Comparison of ENCODE assay signal across 16 cellular contexts in the genomic region with DNA sequence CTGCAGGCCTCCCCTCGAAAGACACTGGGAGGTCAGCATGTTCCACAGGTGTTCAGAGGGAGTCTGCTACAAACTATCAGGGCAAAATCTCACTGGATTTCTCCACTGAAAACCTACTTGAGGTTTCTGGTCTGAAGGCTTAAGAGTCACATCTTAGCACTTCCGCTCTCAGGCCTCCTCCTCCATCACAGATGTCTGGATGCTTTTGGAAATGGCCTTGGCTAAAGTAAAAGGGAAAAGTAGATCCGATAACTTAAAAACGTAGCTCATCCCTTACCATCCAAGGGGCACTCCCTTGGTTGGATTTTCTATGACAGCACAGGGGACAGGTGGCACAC. TPM values are rescaled to one million over a fixed set of nuclear protein-coding genes. Genes with fewer than 3 reads are reported as not detected.
DNase-seq lines count a peak whose midpoint lies in the region; ATAC-seq and TF ChIP-seq lines count a peak whose summit lies in the region.
"Had no signal": no experiment of that assay in that cellular context is flagged by ENCODE, and none has a peak within 500 bp of the region (broad histone marks: within the 10 kb centered on the region; RNA-seq: fewer than 3 reads in every experiment).

No MANE protein-coding gene starts in this region.

- in situ Hi-C loops in transverse colon (cut with MboI; ENCODE audit: low pct_ligation_motif_present in 1 of 4, low pct_unique_long_range_greater_than_20kb in 1 of 4, low sequenced_read_pairs in 3 of 4) (no loop called here), G401 (cut with HindIII; ENCODE audit: low sequenced_read_pairs) (no loop called here)

- H3K27ac ChIP-seq in right atrium auricular region (peak overlapping the region; percentile 14 to 60), mesenchymal stem cell (ENCODE audit: low read length, poor library complexity, severe bottlenecking) (no peak overlapping the region), transverse colon (peak overlapping the region in 3 of 4 donors; percentile 9 to 51 (median 20))

- TF ChIP-seq EP300 in transverse colon (IDR thresholded peaks at IDR 0.05; ENCODE audit: low read depth): no peak

- 100% methylated on average over 4 of the region's 4 CpGs for WGBS in mesenchymal stem cell
- WGBS in transverse colon (ENCODE audit: low coverage in 1 of 2), 2 donors: 83 to 89% methylated on average over 3 to 4 of the region's 4 CpGs

- H3K14ac ChIP-seq in mesenchymal stem cell (ENCODE audit: low read length in 2 of 2): no peak overlapping the region

- no peak overlapping the region for H3K4me2 ChIP-seq in mesenchymal stem cell (ENCODE audit: low read length, poor library complexity, severe bottlenecking)

- no peak overlapping the region for H2BK120ac ChIP-seq in mesenchymal stem cell (ENCODE audit: low read depth, low read length)

- H3K23ac ChIP-seq in mesenchymal stem cell (ENCODE audit: low read length in 2 of 2): no peak overlapping the region

- H2BK5ac ChIP-seq in mesenchymal stem cell (ENCODE audit: low read depth, low read length, poor library complexity, severe bottlenecking): no peak overlapping the region

- H3K4me1 ChIP-seq in right atrium auricular region (peaks cover 0 to 18% of the 10 kb centered on the region in 2 donors), mesenchymal stem cell (ENCODE audit: control insufficient read depth, insufficient read depth, low read depth, low read length) (peaks cover 3% of the 10 kb centered on the region), transverse colon (peaks cover 0 to 30% (median 16%) of the 10 kb centered on the region in 4 donors)

- peaks cover 5% of the 10 kb centered on the region for H3K79me1 ChIP-seq in mesenchymal stem cell (replicated peaks; ENCODE audit: low read length, poor library complexity, severe bottlenecking)

- no peak overlapping the region for H2BK15ac ChIP-seq in mesenchymal stem cell (ENCODE audit: low read depth, poor library complexity, severe bottlenecking)

- H3K9me3 ChIP-seq in right atrium auricular region (no peaks in the 10 kb centered on the region), mesenchymal stem cell (ENCODE audit: control insufficient read depth, low read length) (no peaks in the 10 kb centered on the region), transverse colon (no peaks in the 10 kb centered on the region)
- H3K9me3 ChIP-seq: upper lobe of right lung had no signal

- no peak for TF ChIP-seq POLR2A in transverse colon (IDR thresholded peaks at IDR 0.05)

- H3K27me3 Mint-ChIP-seq in activated T-helper 17 cell treated with anti-CD3 and anti-CD28 coated beads, Interleukin-2, amount 50 U/mL, for 72 hours: no peaks in the 10 kb centered on the region
- H3K27me3 Mint-ChIP-seq: naive thymus-derived CD4-positive, alpha-beta T cell had no signal

- peak overlapping the region; percentile 2 for H3K9ac ChIP-seq in mesenchymal stem cell (ENCODE audit: low read length)

- peaks cover 6% of the 10 kb centered on the region for H3K4me1 Mint-ChIP-seq in activated T-helper 17 cell treated with anti-CD3 and anti-CD28 coated beads, Interleukin-2, amount 50 U/mL, for 72 hours

- H3K36me3 ChIP-seq in right atrium auricular region: peaks cover 34% of the 10 kb centered on the region
- peaks cover 47 to 95% of the 10 kb centered on the region in 2 experiments for H3K36me3 ChIP-seq in mesenchymal stem cell (ENCODE audit: control insufficient read depth in 1 of 2, insufficient read depth in 2 of 2, low read depth in 1 of 2, low read length in 2 of 2)
- H3K36me3 ChIP-seq in transverse colon: peaks cover 0 to 47% (median 16%) of the 10 kb centered on the region in 4 donors

- no peak overlapping the region for H2AFZ ChIP-seq in mesenchymal stem cell (ENCODE audit: low read depth, low read length)

- no peak overlapping the region for H2AK5ac ChIP-seq in mesenchymal stem cell (ENCODE audit: low read length, severe bottlenecking)

- DNase-seq in right atrium auricular region (ENCODE audit: low spot score) (no peak), left ventricle myocardium superior (no peak), mesenchymal stem cell (no peak), transverse colon (no peak), AG08395 (ENCODE audit: low spot score) (no peak), G401 (ENCODE audit: low spot score) (no peak), NCI-H2029 (lab: John Stamatoyannopoulos, UW) (no peak)
- DNase-seq: activated CD4-positive, alpha-beta T cell treated with anti-CD3 and anti-CD28 coated beads for 48 hours; cortex of kidney; head of caudate nucleus; MV-4-11; naive thymus-derived CD4-positive, alpha-beta T cell; stimulated activated CD4-positive, alpha-beta T cell treated with anti-CD3 and anti-CD28 coated beads, Interleukin-4, amount 100 ng/mL, for 1 hour; T1000 had no signal

- no peak overlapping the region for H3K18ac ChIP-seq in mesenchymal stem cell (ENCODE audit: low read depth in 1 of 2, low read length in 2 of 2)

- TF ChIP-seq CTCF in right atrium auricular region (IDR thresholded peaks at IDR 0.05): no peak
- no peak for TF ChIP-seq CTCF in transverse colon (IDR thresholded peaks at IDR 0.05)

- H3K27me3 ChIP-seq in right atrium auricular region (no peaks in the 10 kb centered on the region), mesenchymal stem cell (ENCODE audit: control insufficient read depth in 1 of 2, insufficient read depth in 1 of 2, low read length in 2 of 2) (no peaks in the 10 kb centered on the region), transverse colon (no peaks in the 10 kb centered on the region)
- H3K27me3 ChIP-seq: upper lobe of right lung had no signal

- H2BK12ac ChIP-seq in mesenchymal stem cell (ENCODE audit: low read length in 2 of 2): no peak overlapping the region

- H3K27ac Mint-ChIP-seq in activated T-helper 17 cell treated with anti-CD3 and anti-CD28 coated beads, Interleukin-2, amount 50 U/mL, for 72 hours: peak overlapping the region; percentile 79

- H3K4ac ChIP-seq in mesenchymal stem cell (ENCODE audit: low read depth in 1 of 2, low read length in 2 of 2): no peak overlapping the region

- H3K4me3 Mint-ChIP-seq in activated T-helper 17 cell treated with anti-CD3 and anti-CD28 coated beads, Interleukin-2, amount 50 U/mL, for 72 hours: no peak overlapping the region
- H3K4me3 Mint-ChIP-seq: naive thymus-derived CD4-positive, alpha-beta T cell had no signal

- intact Hi-C loops in left ventricle myocardium superior (cut with micrococcal nuclease): no loop called here
- intact Hi-C loops in transverse colon (cut with DNase I; ENCODE audit: low total_unique reads): no loop called here

- peaks cover 96% of the 10 kb centered on the region for H3K36me3 Mint-ChIP-seq in activated T-helper 17 cell treated with anti-CD3 and anti-CD28 coated beads, Interleukin-2, amount 50 U/mL, for 72 hours (ENCODE audit: low read depth)

- H3K9me3 Mint-ChIP-seq in activated T-helper 17 cell treated with anti-CD3 and anti-CD28 coated beads, Interleukin-2, amount 50 U/mL, for 72 hours: no peaks in the 10 kb centered on the region
- H3K9me3 Mint-ChIP-seq: naive thymus-derived CD4-positive, alpha-beta T cell had no signal

- no peak overlapping the region for H4K91ac ChIP-seq in mesenchymal stem cell (ENCODE audit: low read length)

- no peak overlapping the region for H4K8ac ChIP-seq in mesenchymal stem cell (ENCODE audit: low read length)

- ATAC-seq in left ventricle myocardium superior: no peak
- ATAC-seq in activated T-helper 17 cell treated with anti-CD3 and anti-CD28 coated beads, Interleukin-2, amount 50 U/mL, for 72 hours (replicated peaks): no peak
- ATAC-seq: naive thymus-derived CD4-positive, alpha-beta T cell had no signal

- H3K4me3 ChIP-seq in right atrium auricular region: no peak overlapping the region
- H3K4me3 ChIP-seq in mesenchymal stem cell (ENCODE audit: insufficient read depth in 1 of 2, low read depth in 1 of 2, low read length in 2 of 2): no peak overlapping the region
- no peak overlapping the region for H3K4me3 ChIP-seq in transverse colon
- H3K4me3 ChIP-seq: upper lobe of right lung had no signal

RNA-seq across cellular contexts. Expression of gene GINS2, which starts 14.4 kb away (rescaled TPM):
- total RNA-seq in right atrium auricular region (under 1 TPM in 1 of 2 donors, not detected in 1; 0.15 TPM), left ventricle myocardium superior (0.42 TPM), transverse colon (1 to 10 TPM in 2 of 4 donors, under 1 TPM in 1, not detected in 1; 1.00 to 4.4 (median 1.2) TPM)
- total RNA-seq in activated T-helper 17 cell treated with anti-CD3 and anti-CD28 coated beads, Interleukin-2, amount 50 U/mL, for 72 hours: 10 to 100 TPM; 39.1 to 64.2 TPM
- polyA plus RNA-seq in mesenchymal stem cell (2013, experiment 1 of 2): 2.4 TPM
- 2.2 TPM for polyA plus RNA-seq in mesenchymal stem cell (2013, experiment 2 of 2)
- total RNA-seq in G401 (2014; rRNA removed; shearing (Covaris generic)): 47.8 and 48.9 TPM in 2 replicates
